In genomic region chr1:228938248-228938891, GRCh38 we compare ENCODE assay signal across 1 cellular context.
TF ChIP-seq lines count a peak whose summit lies in the region.

No MANE protein-coding gene starts in this region.

TF ChIP-seq in H1, 55 proteins besides CTCF, POLR2A, EP300 and RAD21:
- TF ChIP-seq FOSL1 (IDR thresholded peaks at IDR 0.05; ENCODE audit: insufficient read depth, low read depth, low read length) (no peak), CBX8 (IDR thresholded peaks at IDR 0.05; ENCODE audit: borderline replicate concordance, low read depth, low read length) (no peak), POU5F1 (IDR thresholded peaks at IDR 0.05; ENCODE audit: low read depth, low read length) (no peak)
